ENCODE assay signal across 1 cellular context in genomic region chr1:243957141-243957540, GRCh38.
TF ChIP-seq lines count a peak whose summit lies in the region.

No MANE protein-coding gene starts in this region.

TF ChIP-seq in SK-N-SH, 30 proteins besides CTCF, POLR2A, EP300 and RAD21 (continued from another document):
- TF ChIP-seq, protein P1, sequence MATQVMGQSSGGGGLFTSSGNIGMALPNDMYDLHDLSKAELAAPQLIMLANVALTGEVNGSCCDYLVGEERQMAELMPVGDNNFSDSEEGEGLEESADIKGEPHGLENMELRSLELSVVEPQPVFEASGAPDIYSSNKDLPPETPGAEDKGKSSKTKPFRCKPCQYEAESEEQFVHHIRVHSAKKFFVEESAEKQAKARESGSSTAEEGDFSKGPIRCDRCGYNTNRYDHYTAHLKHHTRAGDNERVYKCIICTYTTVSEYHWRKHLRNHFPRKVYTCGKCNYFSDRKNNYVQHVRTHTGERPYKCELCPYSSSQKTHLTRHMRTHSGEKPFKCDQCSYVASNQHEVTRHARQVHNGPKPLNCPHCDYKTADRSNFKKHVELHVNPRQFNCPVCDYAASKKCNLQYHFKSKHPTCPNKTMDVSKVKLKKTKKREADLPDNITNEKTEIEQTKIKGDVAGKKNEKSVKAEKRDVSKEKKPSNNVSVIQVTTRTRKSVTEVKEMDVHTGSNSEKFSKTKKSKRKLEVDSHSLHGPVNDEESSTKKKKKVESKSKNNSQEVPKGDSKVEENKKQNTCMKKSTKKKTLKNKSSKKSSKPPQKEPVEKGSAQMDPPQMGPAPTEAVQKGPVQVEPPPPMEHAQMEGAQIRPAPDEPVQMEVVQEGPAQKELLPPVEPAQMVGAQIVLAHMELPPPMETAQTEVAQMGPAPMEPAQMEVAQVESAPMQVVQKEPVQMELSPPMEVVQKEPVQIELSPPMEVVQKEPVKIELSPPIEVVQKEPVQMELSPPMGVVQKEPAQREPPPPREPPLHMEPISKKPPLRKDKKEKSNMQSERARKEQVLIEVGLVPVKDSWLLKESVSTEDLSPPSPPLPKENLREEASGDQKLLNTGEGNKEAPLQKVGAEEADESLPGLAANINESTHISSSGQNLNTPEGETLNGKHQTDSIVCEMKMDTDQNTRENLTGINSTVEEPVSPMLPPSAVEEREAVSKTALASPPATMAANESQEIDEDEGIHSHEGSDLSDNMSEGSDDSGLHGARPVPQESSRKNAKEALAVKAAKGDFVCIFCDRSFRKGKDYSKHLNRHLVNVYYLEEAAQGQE (IDR thresholded peaks at IDR 0.05; ENCODE audit: low read depth, low read length): no peak
- TF ChIP-seq TAF1 (IDR thresholded peaks at IDR 0.05; ENCODE audit: borderline replicate concordance, low read depth, low read length) (no peak), SMC3 (IDR thresholded peaks at IDR 0.05; ENCODE audit: low read depth, low read length) (no peak), USF2 (IDR thresholded peaks at IDR 0.05; ENCODE audit: borderline replicate concordance, low read depth, low read length) (no peak)
- TF ChIP-seq, protein P2, sequence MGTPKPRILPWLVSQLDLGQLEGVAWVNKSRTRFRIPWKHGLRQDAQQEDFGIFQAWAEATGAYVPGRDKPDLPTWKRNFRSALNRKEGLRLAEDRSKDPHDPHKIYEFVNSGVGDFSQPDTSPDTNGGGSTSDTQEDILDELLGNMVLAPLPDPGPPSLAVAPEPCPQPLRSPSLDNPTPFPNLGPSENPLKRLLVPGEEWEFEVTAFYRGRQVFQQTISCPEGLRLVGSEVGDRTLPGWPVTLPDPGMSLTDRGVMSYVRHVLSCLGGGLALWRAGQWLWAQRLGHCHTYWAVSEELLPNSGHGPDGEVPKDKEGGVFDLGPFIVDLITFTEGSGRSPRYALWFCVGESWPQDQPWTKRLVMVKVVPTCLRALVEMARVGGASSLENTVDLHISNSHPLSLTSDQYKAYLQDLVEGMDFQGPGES (IDR thresholded peaks at IDR 0.05; ENCODE audit: low read depth, low read length): no peak
